ENCODE assay signal across 20 cellular contexts in genomic region chr12:5746917-5747316, GRCh38.
DNase-seq lines count a peak whose midpoint lies in the region; ATAC-seq, FAIRE-seq and TF ChIP-seq lines count a peak whose summit lies in the region.
"Had no signal": no experiment of that assay in that cellular context is flagged by ENCODE, and none has a peak within 500 bp of the region (broad histone marks: within the 10 kb centered on the region; RNA-seq: fewer than 3 reads in every experiment).

No MANE protein-coding gene starts in this region.

- no peaks in the 10 kb centered on the region for H3K9me3 Mint-ChIP-seq in activated naive CD8-positive, alpha-beta T cell (ENCODE audit: low read depth)
- H3K9me3 Mint-ChIP-seq in activated naive CD8-positive, alpha-beta T cell treated with anti-CD3 and anti-CD28 coated beads for 36 hours = no peaks in the 10 kb centered on the region
- H3K9me3 Mint-ChIP-seq in naive thymus-derived CD8-positive, alpha-beta T cell = no peaks in the 10 kb centered on the region
- H3K9me3 Mint-ChIP-seq: CD4-positive, alpha-beta memory T cell; HFFc6 had no signal

- TF ChIP-seq CTCF in D721Med (IDR thresholded peaks at IDR 0.05; ENCODE audit: insufficient read depth, missing control alignments) = no peak

- peak; percentile 54 to 69 for ATAC-seq in naive thymus-derived CD8-positive, alpha-beta T cell
- no peak for ATAC-seq in HG03159 (IDR thresholded peaks at IDR 0.05; ENCODE audit: unreplicated experiment)
- ATAC-seq: GM12878, HCT116, HepG2 had no signal

- no peak for DNase-seq in activated naive CD8-positive, alpha-beta T cell treated with anti-CD3 and anti-CD28 coated beads for 36 hours
- DNase-seq in D721Med (ENCODE audit: insufficient read length, low spot score) = no peak
- peak in 3 of 10 donors; percentile 5 to 46 (median 43) for DNase-seq in naive thymus-derived CD8-positive, alpha-beta T cell
- DNase-seq in stimulated activated CD4-positive, alpha-beta T cell treated with anti-CD3 and anti-CD28 coated beads, Interleukin-4, amount 100 ng/mL, for 24 hours = no peak
- DNase-seq: Calu3; CD4-positive, alpha-beta memory T cell; DMS 273 treated with DMSO at 0.1 percent for 48 hours; DMS53; DND-41; EL; GOT3; H7; HFFc6 had no signal

- peaks cover 26% of the 10 kb centered on the region for H3K4me1 Mint-ChIP-seq in activated naive CD8-positive, alpha-beta T cell (ENCODE audit: low read depth)
- peaks cover 28% of the 10 kb centered on the region for H3K4me1 Mint-ChIP-seq in activated naive CD8-positive, alpha-beta T cell treated with anti-CD3 and anti-CD28 coated beads for 36 hours
- H3K4me1 Mint-ChIP-seq in naive thymus-derived CD8-positive, alpha-beta T cell = peaks cover 18 to 36% (median 20%) of the 10 kb centered on the region in 4 donors
- H3K4me1 Mint-ChIP-seq: IgD-negative memory B cell had no signal

- POLR2A ChIA-PET in naive thymus-derived CD8-positive, alpha-beta T cell (lab: Charles Lee) = interaction anchor here (0.7 kb wide), 1 partner anchor 48 kb away, joined by 3 read pairs; no protein-coding TSS in a partner anchor

- no peaks in the 10 kb centered on the region for H3K36me3 Mint-ChIP-seq in activated naive CD8-positive, alpha-beta T cell
- no peaks in the 10 kb centered on the region for H3K36me3 Mint-ChIP-seq in activated naive CD8-positive, alpha-beta T cell treated with anti-CD3 and anti-CD28 coated beads for 36 hours
- no peaks in the 10 kb centered on the region for H3K36me3 Mint-ChIP-seq in naive thymus-derived CD8-positive, alpha-beta T cell
- H3K36me3 Mint-ChIP-seq: CD4-positive, alpha-beta memory T cell had no signal

- no peak overlapping the region for H3K27ac Mint-ChIP-seq in activated naive CD8-positive, alpha-beta T cell
- no peak overlapping the region for H3K27ac Mint-ChIP-seq in activated naive CD8-positive, alpha-beta T cell treated with anti-CD3 and anti-CD28 coated beads for 36 hours
- H3K27ac Mint-ChIP-seq in naive thymus-derived CD8-positive, alpha-beta T cell = peak overlapping the region in 8 of 10 donors; percentile 35 to 87 (median 50)
- H3K27ac Mint-ChIP-seq: CD4-positive, alpha-beta memory T cell; HFFc6; IgD-negative memory B cell had no signal

- H3K27me3 Mint-ChIP-seq in activated naive CD8-positive, alpha-beta T cell = no peaks in the 10 kb centered on the region
- no peaks in the 10 kb centered on the region for H3K27me3 Mint-ChIP-seq in activated naive CD8-positive, alpha-beta T cell treated with anti-CD3 and anti-CD28 coated beads for 36 hours
- no peaks in the 10 kb centered on the region for H3K27me3 Mint-ChIP-seq in naive thymus-derived CD8-positive, alpha-beta T cell

- FAIRE-seq in D721Med (lab: Jason Lieb, UNC) = peak; percentile 64
- FAIRE-seq: A204.1, GM12878, HepG2 had no signal

- H3K4me3 Mint-ChIP-seq in activated naive CD8-positive, alpha-beta T cell = peak overlapping the region; percentile 12
- H3K4me3 Mint-ChIP-seq in activated naive CD8-positive, alpha-beta T cell treated with anti-CD3 and anti-CD28 coated beads for 36 hours = no peak overlapping the region
- peak overlapping the region in 6 of 10 donors; percentile 2 to 63 (median 24) for H3K4me3 Mint-ChIP-seq in naive thymus-derived CD8-positive, alpha-beta T cell
- H3K4me3 Mint-ChIP-seq: HFFc6, IgD-negative memory B cell had no signal

Comparison
In these comparisons a context has a peak if more than half of its experiments do, and no peak if none do; other contexts are left out.
1. H3K27ac Mint-ChIP-seq: peak in naive thymus-derived CD8-positive, alpha-beta T cell (8 of 10); none in activated naive CD8-positive, alpha-beta T cell (single experiment) and activated naive CD8-positive, alpha-beta T cell treated with anti-CD3 and anti-CD28 coated beads for 36 hours (single experiment).